ENCODE assay signal across 1 cellular context in the genomic region with DNA sequence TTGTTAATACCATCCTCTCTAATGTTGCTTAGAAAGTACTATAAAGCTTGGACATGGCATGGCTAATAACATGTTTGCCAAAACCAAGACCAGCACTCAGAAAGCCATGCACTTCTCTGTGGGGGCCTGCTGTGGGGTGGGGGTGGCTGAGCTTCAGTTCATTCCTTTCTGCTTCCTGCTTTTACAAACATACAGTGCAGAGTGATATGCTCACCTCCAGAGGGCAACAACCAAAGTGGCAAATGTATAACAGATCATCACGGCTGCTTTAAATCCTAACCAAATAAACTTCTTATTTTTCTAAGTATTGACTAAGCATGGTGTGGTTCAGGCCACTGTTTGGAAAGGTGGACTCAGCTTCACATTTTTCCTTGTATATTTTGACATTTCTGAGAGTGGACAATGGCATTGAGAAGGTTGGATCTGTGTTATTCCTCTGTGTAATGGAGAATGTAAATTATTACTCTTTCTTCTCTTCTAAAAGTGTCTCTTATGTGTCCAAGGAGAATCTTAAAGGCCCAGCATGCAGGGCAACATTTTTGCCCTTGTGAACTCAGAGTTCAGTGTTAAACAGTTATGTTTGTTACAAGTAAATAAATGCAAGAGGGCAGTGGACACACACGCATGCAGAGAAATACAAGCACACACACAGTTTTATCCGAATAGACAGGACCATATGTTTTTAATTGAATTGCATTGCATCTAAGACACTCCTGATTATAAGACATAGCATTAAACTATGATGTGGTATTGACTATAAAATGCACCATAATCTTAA.
TF ChIP-seq lines count a peak whose summit lies in the region.

No MANE protein-coding gene starts in this region.

TF ChIP-seq in HepG2, 621 proteins besides CTCF, POLR2A, EP300 and RAD21 (continued from another document):
- TF ChIP-seq, protein P1, sequence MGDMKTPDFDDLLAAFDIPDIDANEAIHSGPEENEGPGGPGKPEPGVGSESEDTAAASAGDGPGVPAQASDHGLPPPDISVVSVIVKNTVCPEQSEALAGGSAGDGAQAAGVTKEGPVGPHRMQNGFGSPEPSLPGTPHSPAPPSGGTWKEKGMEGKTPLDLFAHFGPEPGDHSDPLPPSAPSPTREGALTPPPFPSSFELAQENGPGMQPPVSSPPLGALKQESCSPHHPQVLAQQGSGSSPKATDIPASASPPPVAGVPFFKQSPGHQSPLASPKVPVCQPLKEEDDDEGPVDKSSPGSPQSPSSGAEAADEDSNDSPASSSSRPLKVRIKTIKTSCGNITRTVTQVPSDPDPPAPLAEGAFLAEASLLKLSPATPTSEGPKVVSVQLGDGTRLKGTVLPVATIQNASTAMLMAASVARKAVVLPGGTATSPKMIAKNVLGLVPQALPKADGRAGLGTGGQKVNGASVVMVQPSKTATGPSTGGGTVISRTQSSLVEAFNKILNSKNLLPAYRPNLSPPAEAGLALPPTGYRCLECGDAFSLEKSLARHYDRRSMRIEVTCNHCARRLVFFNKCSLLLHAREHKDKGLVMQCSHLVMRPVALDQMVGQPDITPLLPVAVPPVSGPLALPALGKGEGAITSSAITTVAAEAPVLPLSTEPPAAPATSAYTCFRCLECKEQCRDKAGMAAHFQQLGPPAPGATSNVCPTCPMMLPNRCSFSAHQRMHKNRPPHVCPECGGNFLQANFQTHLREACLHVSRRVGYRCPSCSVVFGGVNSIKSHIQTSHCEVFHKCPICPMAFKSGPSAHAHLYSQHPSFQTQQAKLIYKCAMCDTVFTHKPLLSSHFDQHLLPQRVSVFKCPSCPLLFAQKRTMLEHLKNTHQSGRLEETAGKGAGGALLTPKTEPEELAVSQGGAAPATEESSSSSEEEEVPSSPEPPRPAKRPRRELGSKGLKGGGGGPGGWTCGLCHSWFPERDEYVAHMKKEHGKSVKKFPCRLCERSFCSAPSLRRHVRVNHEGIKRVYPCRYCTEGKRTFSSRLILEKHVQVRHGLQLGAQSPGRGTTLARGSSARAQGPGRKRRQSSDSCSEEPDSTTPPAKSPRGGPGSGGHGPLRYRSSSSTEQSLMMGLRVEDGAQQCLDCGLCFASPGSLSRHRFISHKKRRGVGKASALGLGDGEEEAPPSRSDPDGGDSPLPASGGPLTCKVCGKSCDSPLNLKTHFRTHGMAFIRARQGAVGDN (CRISPR knock-in tag; IDR thresholded peaks at IDR 0.05): no peak
- TF ChIP-seq, protein P2, sequence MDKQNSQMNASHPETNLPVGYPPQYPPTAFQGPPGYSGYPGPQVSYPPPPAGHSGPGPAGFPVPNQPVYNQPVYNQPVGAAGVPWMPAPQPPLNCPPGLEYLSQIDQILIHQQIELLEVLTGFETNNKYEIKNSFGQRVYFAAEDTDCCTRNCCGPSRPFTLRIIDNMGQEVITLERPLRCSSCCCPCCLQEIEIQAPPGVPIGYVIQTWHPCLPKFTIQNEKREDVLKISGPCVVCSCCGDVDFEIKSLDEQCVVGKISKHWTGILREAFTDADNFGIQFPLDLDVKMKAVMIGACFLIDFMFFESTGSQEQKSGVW (CRISPR knock-in tag; IDR thresholded peaks at IDR 0.05; ENCODE audit: borderline replicate concordance): no peak
- TF ChIP-seq U2AF2 (IDR thresholded peaks at IDR 0.05; ENCODE audit: low read depth, low read length): no peak
- TF ChIP-seq, protein P3, sequence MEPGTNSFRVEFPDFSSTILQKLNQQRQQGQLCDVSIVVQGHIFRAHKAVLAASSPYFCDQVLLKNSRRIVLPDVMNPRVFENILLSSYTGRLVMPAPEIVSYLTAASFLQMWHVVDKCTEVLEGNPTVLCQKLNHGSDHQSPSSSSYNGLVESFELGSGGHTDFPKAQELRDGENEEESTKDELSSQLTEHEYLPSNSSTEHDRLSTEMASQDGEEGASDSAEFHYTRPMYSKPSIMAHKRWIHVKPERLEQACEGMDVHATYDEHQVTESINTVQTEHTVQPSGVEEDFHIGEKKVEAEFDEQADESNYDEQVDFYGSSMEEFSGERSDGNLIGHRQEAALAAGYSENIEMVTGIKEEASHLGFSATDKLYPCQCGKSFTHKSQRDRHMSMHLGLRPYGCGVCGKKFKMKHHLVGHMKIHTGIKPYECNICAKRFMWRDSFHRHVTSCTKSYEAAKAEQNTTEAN (CRISPR knock-in tag; conservative IDR thresholded peaks at IDR 0.05): no peak
- TF ChIP-seq, protein P4, sequence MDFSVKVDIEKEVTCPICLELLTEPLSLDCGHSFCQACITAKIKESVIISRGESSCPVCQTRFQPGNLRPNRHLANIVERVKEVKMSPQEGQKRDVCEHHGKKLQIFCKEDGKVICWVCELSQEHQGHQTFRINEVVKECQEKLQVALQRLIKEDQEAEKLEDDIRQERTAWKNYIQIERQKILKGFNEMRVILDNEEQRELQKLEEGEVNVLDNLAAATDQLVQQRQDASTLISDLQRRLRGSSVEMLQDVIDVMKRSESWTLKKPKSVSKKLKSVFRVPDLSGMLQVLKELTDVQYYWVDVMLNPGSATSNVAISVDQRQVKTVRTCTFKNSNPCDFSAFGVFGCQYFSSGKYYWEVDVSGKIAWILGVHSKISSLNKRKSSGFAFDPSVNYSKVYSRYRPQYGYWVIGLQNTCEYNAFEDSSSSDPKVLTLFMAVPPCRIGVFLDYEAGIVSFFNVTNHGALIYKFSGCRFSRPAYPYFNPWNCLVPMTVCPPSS (IDR thresholded peaks at IDR 0.05): no peak
- TF ChIP-seq ZNF589 (CRISPR knock-in tag; conservative IDR thresholded peaks at IDR 0.05): no peak
- no peak for TF ChIP-seq SATB2 (CRISPR knock-in tag; IDR thresholded peaks at IDR 0.05)
- no peak for TF ChIP-seq ZNF337 (CRISPR knock-in tag; IDR thresholded peaks at IDR 0.05; ENCODE audit: borderline replicate concordance, low read depth)
- no peak for TF ChIP-seq DMAP1 (CRISPR knock-in tag; IDR thresholded peaks at IDR 0.05)
